In genomic region chr22:48077699-48078098, GRCh38 we compare ENCODE assay signal across 1 cellular context.
TF ChIP-seq lines count a peak whose summit lies in the region.

No MANE protein-coding gene starts in this region.

TF ChIP-seq in HepG2, 621 proteins besides CTCF, POLR2A, EP300 and RAD21:
- TF ChIP-seq SPEN (CRISPR knock-in tag; IDR thresholded peaks at IDR 0.05; ENCODE audit: low read depth) (no peak), MNT (IDR thresholded peaks at IDR 0.05) (peak; percentile 76), PAF1 (CRISPR knock-in tag; IDR thresholded peaks at IDR 0.05) (no peak), GLMP (CRISPR knock-in tag; IDR thresholded peaks at IDR 0.05; ENCODE audit: borderline replicate concordance) (no peak), ZMYM3 (CRISPR knock-in tag; IDR thresholded peaks at IDR 0.05) (no peak)
TF ChIP-seq in HepG2: peak in this region for 1.
